Comparison of ENCODE assay signal across 8 cellular contexts in genomic region chr22:36339171-36340065, GRCh38. TPM values are rescaled to one million over a fixed set of nuclear protein-coding genes. Genes with fewer than 3 reads are reported as not detected.
DNase-seq lines count a peak whose midpoint lies in the region; ATAC-seq, FAIRE-seq and TF ChIP-seq lines count a peak whose summit lies in the region.

No MANE protein-coding gene starts in this region.

- H3K27me3 ChIP-seq in lung (ENCODE audit: control insufficient read depth, insufficient read depth) (no peaks in the 10 kb centered on the region), upper lobe of left lung (no peaks in the 10 kb centered on the region)

- TF ChIP-seq CTCF in astrocyte of the spinal cord (IDR thresholded peaks at IDR 0.05; ENCODE audit: low read depth, low read length) (no peak), lung (IDR thresholded peaks at IDR 0.05; ENCODE audit: control extremely low read depth, extremely low read depth) (no peak), upper lobe of left lung (IDR thresholded peaks at IDR 0.05) (no peak), D721Med (IDR thresholded peaks at IDR 0.05; ENCODE audit: insufficient read depth, missing control alignments) (no peak)

- WGBS in lung, 2 donors: 56 to 80% methylated on average over 6 of the region's 6 CpGs
- WGBS in upper lobe of left lung, 2 donors: 47 to 64% methylated on average over 6 of the region's 6 CpGs

- peaks cover 37 to 39% of the 10 kb centered on the region in 2 donors for H3K4me1 ChIP-seq in lung (ENCODE audit: control insufficient read depth in 2 of 2, insufficient read depth in 2 of 2, low read length in 2 of 2)
- peaks cover 87 to 96% (median 94%) of the 10 kb centered on the region in 4 donors for H3K4me1 ChIP-seq in upper lobe of left lung

- TF ChIP-seq POLR2A in upper lobe of left lung (IDR thresholded peaks at IDR 0.05): no peak

- peak; percentile 71 for DNase-seq in stimulated activated CD4-positive, alpha-beta T cell treated with anti-CD3 and anti-CD28 coated beads, Interleukin-15, amount 100 ng/mL, for 24 hours
- no peak for DNase-seq in stimulated activated CD4-positive, alpha-beta T cell treated with anti-CD3 and anti-CD28 coated beads, Interleukin-4, amount 100 ng/mL, for 4 hours
- DNase-seq in astrocyte of the spinal cord (ENCODE audit: low read depth, low spot score) (peak; percentile 80), lung (ENCODE audit: low spot score) (no peak), upper lobe of left lung (no peak), D721Med (ENCODE audit: insufficient read length, low spot score) (no peak), nucleus accumbens (lab: John Stamatoyannopoulos, UW) (no peak)

- no peak overlapping the region for H3K4me3 ChIP-seq in astrocyte of the spinal cord (ENCODE audit: low read depth, low read length)
- H3K4me3 ChIP-seq in lung: no peak overlapping the region
- H3K4me3 ChIP-seq in upper lobe of left lung: no peak overlapping the region

- in situ Hi-C loops in astrocyte of the spinal cord (cut with HindIII; ENCODE audit: low sequenced_read_pairs): loop anchor here (10.0 kb wide), 1 partner anchor 105 kb away; no protein-coding TSS in a partner anchor

- FAIRE-seq in D721Med (lab: Jason Lieb, UNC): no peak

- H3K27ac ChIP-seq in lung (ENCODE audit: low read depth in 1 of 2, low read length in 1 of 2): peak overlapping the region; percentile 7 to 30
- peak overlapping the region; percentile 26 to 91 (median 88) for H3K27ac ChIP-seq in upper lobe of left lung

- ATAC-seq in lung (ENCODE audit: insufficient read depth, low FRiP score): no peak
- ATAC-seq in upper lobe of left lung (ENCODE audit: low FRiP score in 2 of 2): peak in 1 of 2 donors; percentile 64
- ATAC-seq in HG03175 (IDR thresholded peaks at IDR 0.05; ENCODE audit: unreplicated experiment): no peak

- H3K9me3 ChIP-seq in lung (ENCODE audit: control insufficient read depth in 2 of 2, insufficient read depth in 1 of 2, low read length in 1 of 2): no peaks in the 10 kb centered on the region
- no peaks in the 10 kb centered on the region for H3K9me3 ChIP-seq in upper lobe of left lung

- no peak for TF ChIP-seq EP300 in upper lobe of left lung (IDR thresholded peaks at IDR 0.05)

- H3K36me3 ChIP-seq in lung (ENCODE audit: control insufficient read depth in 2 of 2, insufficient read depth in 2 of 2, low read length in 2 of 2) (peaks cover 11 to 60% of the 10 kb centered on the region in 2 donors), upper lobe of left lung (peaks cover 28 to 100% (median 69%) of the 10 kb centered on the region in 4 donors)

RNA-seq across cellular contexts. Expression of gene MYH9, which starts 48.3 kb away (rescaled TPM):
- total RNA-seq in lung: 100 to 1,000 TPM; 398 to 667 TPM
- polyA plus RNA-seq in lung: 100 to 1,000 TPM; 184 to 266 TPM
- total RNA-seq in upper lobe of left lung: 100 to 1,000 TPM; 486 to 925 (median 599) TPM

Comparison
In these comparisons a context has a peak if more than half of its experiments do, and no peak if none do; other contexts are left out.
1. DNase-seq: peak in stimulated activated CD4-positive, alpha-beta T cell treated with anti-CD3 and anti-CD28 coated beads, Interleukin-15, amount 100 ng/mL, for 24 hours (single experiment) and astrocyte of the spinal cord (single experiment); none in stimulated activated CD4-positive, alpha-beta T cell treated with anti-CD3 and anti-CD28 coated beads, Interleukin-4, amount 100 ng/mL, for 4 hours (0 of 2), lung (single experiment), upper lobe of left lung (0 of 2), D721Med (single experiment) and nucleus accumbens (0 of 56).